Comparison of ENCODE assay signal across 12 cellular contexts in genomic region chr11:11555228-11555627, GRCh38.
DNase-seq lines count a peak whose midpoint lies in the region; ATAC-seq, FAIRE-seq and TF ChIP-seq lines count a peak whose summit lies in the region.
"Had no signal": no experiment of that assay in that cellular context is flagged by ENCODE, and none has a peak within 500 bp of the region (broad histone marks: within the 10 kb centered on the region; RNA-seq: fewer than 3 reads in every experiment).

No MANE protein-coding gene starts in this region.

- no peaks in the 10 kb centered on the region for H3K27me3 ChIP-seq in stomach

- TF ChIP-seq EP300 in stomach (IDR thresholded peaks at IDR 0.05): no peak

- H3K4me3 ChIP-seq in stomach: no peak overlapping the region

- H3K27ac ChIP-seq in stomach: no peak overlapping the region

- no peak for FAIRE-seq in GM12892 (lab: Jason Lieb, UNC)
- FAIRE-seq: frontal cortex had no signal

- no peaks in the 10 kb centered on the region for H3K9me3 ChIP-seq in stomach

- peaks cover 0 to 27% (median 13%) of the 10 kb centered on the region in 4 donors for H3K4me1 ChIP-seq in stomach

- H3K36me3 ChIP-seq in stomach: no peaks in the 10 kb centered on the region

- TF ChIP-seq POLR2A in stomach (IDR thresholded peaks at IDR 0.05) (no peak), GM12892 (IDR thresholded peaks at IDR 0.05; ENCODE audit: low read depth, low read length) (no peak)

- intact Hi-C loops in left cardiac atrium (cut with DNase I): no loop called here
- intact Hi-C loops in stomach (cut with DNase I; ENCODE audit: low total_unique reads): no loop called here

- DNase-seq in NCI-H1092 treated with DMSO at 0.1 percent for 48 hours (lab: John Stamatoyannopoulos, UW) (peak; percentile 95), NCI-H345 (lab: John Stamatoyannopoulos, UW) (peak; percentile 83), left cardiac atrium (peak; percentile 69), stomach (peak; percentile 38), foreskin melanocyte (no peak), SK-N-DZ (ENCODE audit: low spot score) (no peak), GM12892 (ENCODE audit: insufficient read length) (no peak)
- DNase-seq: activated CD8-positive, alpha-beta T cell treated with anti-CD3 and anti-CD28 coated beads for 36 hours; HFFc6; KBM-7; stimulated activated CD4-positive, alpha-beta T cell treated with anti-CD3 and anti-CD28 coated beads, Interleukin-4, amount 100 ng/mL, for 4 hours had no signal

- WGBS in stomach, 5 donors: 0 to 32% (median 18%) methylated on average over 3 to 6 of the region's 6 CpGs

- peak; percentile 59 to 66 for ATAC-seq in left cardiac atrium
- ATAC-seq: activated CD8-positive, alpha-beta T cell treated with anti-CD3 and anti-CD28 coated beads for 36 hours had no signal

- no peak for TF ChIP-seq CTCF in stomach (IDR thresholded peaks at IDR 0.05)

Comparison
In these comparisons a context has a peak if more than half of its experiments do, and no peak if none do; other contexts are left out.
1. DNase-seq: peak in NCI-H1092 treated with DMSO at 0.1 percent for 48 hours (single experiment), NCI-H345 (single experiment), left cardiac atrium (single experiment) and stomach (single experiment); none in foreskin melanocyte (single experiment), SK-N-DZ (single experiment) and GM12892 (single experiment).